In genomic region chr4:98599617-98600016, GRCh38 we compare ENCODE assay signal across 23 cellular contexts. TPM values are rescaled to one million over a fixed set of nuclear protein-coding genes. Genes with fewer than 3 reads are reported as not detected.
DNase-seq lines count a peak whose midpoint lies in the region; ATAC-seq, FAIRE-seq and TF ChIP-seq lines count a peak whose summit lies in the region.
"Had no signal": no experiment of that assay in that cellular context is flagged by ENCODE, and none has a peak within 500 bp of the region (broad histone marks: within the 10 kb centered on the region; RNA-seq: fewer than 3 reads in every experiment).

No MANE protein-coding gene starts in this region.

- CTCF ChIA-PET in SK-N-SH (lab: Yijun Ruan, JAX) (no interaction called here), HEK293 (lab: Yijun Ruan, JAX) (no interaction called here)

- H3K79me2 ChIP-seq in SK-N-SH (ENCODE audit: insufficient read depth): peaks cover 63% of the 10 kb centered on the region

- H3K9ac ChIP-seq in SK-N-SH: no peak overlapping the region
- H3K9ac ChIP-seq: BLaER1 treated with 17β-estradiol and CSF1 and Interleukin-3, amounts not matched to agents 10 nM and 100 nM had no signal

- no peak for TF ChIP-seq EP300 in SK-N-SH (IDR thresholded peaks at IDR 0.05; ENCODE audit: borderline replicate concordance in 1 of 2, low read depth in 1 of 2, low read length in 1 of 2)

- H3F3A ChIP-seq in SK-N-SH (replicated peaks; ENCODE audit: insufficient read depth): peaks cover 4% of the 10 kb centered on the region

- no peak for TF ChIP-seq CTCF in SK-N-SH (IDR thresholded peaks at IDR 0.05)
- TF ChIP-seq CTCF in HEK293 (tag by site-specific recombination; IDR thresholded peaks at IDR 0.05): no peak
- TF ChIP-seq CTCF in bronchial epithelial cell (IDR thresholded peaks at IDR 0.05; ENCODE audit: insufficient read depth, low read length, severe bottlenecking): no peak
- no peak for TF ChIP-seq CTCF in adrenal gland (IDR thresholded peaks at IDR 0.05)

- POLR2A ChIA-PET in SK-N-SH (lab: Yijun Ruan, JAX) (no interaction called here), HEK293 (lab: Yijun Ruan, JAX) (no interaction called here)

- no peak overlapping the region for H3K27ac ChIP-seq in SK-N-SH (ENCODE audit: low read depth in 2 of 2, low read length in 1 of 2)
- H3K27ac ChIP-seq in HEK293 (ENCODE audit: extremely low read depth, low read depth, low read length): no peak overlapping the region
- no peak overlapping the region for H3K27ac ChIP-seq in adrenal gland
- H3K27ac ChIP-seq: 22Rv1; BLaER1 treated with 17β-estradiol and CSF1 and Interleukin-3, amounts not matched to agents 10 nM and 100 nM had no signal

- TF ChIP-seq RAD21 in SK-N-SH (IDR thresholded peaks at IDR 0.05; ENCODE audit: low read length): no peak

- DNase-seq in SK-N-SH (no peak), bronchial epithelial cell (ENCODE audit: low read depth) (peak; percentile 32), adrenal gland (no peak), mesenteric fat pad (ENCODE audit: low spot score) (no peak), putamen (ENCODE audit: low spot score) (no peak)
- DNase-seq: AML-193; BE2C; CD4-positive, alpha-beta T cell; CD8-positive, alpha-beta memory T cell; DMS 273 treated with DMSO at 0.1 percent for 48 hours; DMS79; GF-D8; GOT3; H7; HCEC 1CT had no signal

- no peak overlapping the region for H3K4me2 ChIP-seq in SK-N-SH
- H3K4me2 ChIP-seq: BLaER1 treated with 17β-estradiol and CSF1 and Interleukin-3, amounts not matched to agents 10 nM and 100 nM had no signal

- FAIRE-seq in bronchial epithelial cell (lab: Jason Lieb, UNC): no peak
- FAIRE-seq: A204.1, GM12891, GM18507 had no signal

- intact Hi-C loops in adrenal gland (cut with DNase I): no loop called here

- no peak for TF ChIP-seq POLR2A in adrenal gland (IDR thresholded peaks at IDR 0.05)

- no peaks in the 10 kb centered on the region for H3K27me3 ChIP-seq in SK-N-SH (ENCODE audit: insufficient read depth)
- H3K27me3 ChIP-seq in bronchial epithelial cell (ENCODE audit: control insufficient read depth, insufficient read depth, low read length): no peaks in the 10 kb centered on the region
- H3K27me3 ChIP-seq in adrenal gland: no peaks in the 10 kb centered on the region
- H3K27me3 ChIP-seq: BE2C; BLaER1 treated with 17β-estradiol and CSF1 and Interleukin-3, amounts not matched to agents 10 nM and 100 nM had no signal

- H3K9me3 ChIP-seq in SK-N-SH (no peaks in the 10 kb centered on the region), HEK293 (ENCODE audit: control insufficient read depth, insufficient read depth, low read depth, low read length) (no peaks in the 10 kb centered on the region), adrenal gland (replicated peaks in 1 of 3) (no peaks in the 10 kb centered on the region)
- H3K9me3 ChIP-seq: BE2C had no signal

- H3K9me2 ChIP-seq in SK-N-SH: no peaks in the 10 kb centered on the region

- H3K4me1 ChIP-seq in SK-N-SH (ENCODE audit: control insufficient read depth in 1 of 2, insufficient read depth in 2 of 2, low read depth in 1 of 2, low read length in 1 of 2) (no peaks in the 10 kb centered on the region), HEK293 (ENCODE audit: control insufficient read depth, insufficient read depth, low read length) (no peaks in the 10 kb centered on the region), adrenal gland (replicated peaks in 1 of 2) (no peaks in the 10 kb centered on the region)
- H3K4me1 ChIP-seq: BE2C; BLaER1 treated with 17β-estradiol and CSF1 and Interleukin-3, amounts not matched to agents 10 nM and 100 nM had no signal

- H2AFZ ChIP-seq in SK-N-SH (ENCODE audit: low read depth): no peak overlapping the region

- H4K20me1 ChIP-seq in SK-N-SH (ENCODE audit: insufficient read depth): peaks cover 5% of the 10 kb centered on the region; the same call in 1 of the 2 replicates
- H4K20me1 ChIP-seq: BLaER1 treated with 17β-estradiol and CSF1 and Interleukin-3, amounts not matched to agents 10 nM and 100 nM had no signal

- no peak for ATAC-seq in SK-N-SH treated with all-trans-retinoic acid at 6 μM for 48 hours

- H3K36me3 ChIP-seq in SK-N-SH (replicated peaks in 1 of 2; ENCODE audit: control insufficient read depth in 1 of 2, insufficient read depth in 2 of 2, low read length in 1 of 2) (peaks cover 0 to 11% of the 10 kb centered on the region in 2 experiments), HEK293 (ENCODE audit: control insufficient read depth in 2 of 2, insufficient read depth in 1 of 2, low read length in 2 of 2) (no peaks in the 10 kb centered on the region), bronchial epithelial cell (ENCODE audit: control insufficient read depth, insufficient read depth, low read length) (no peaks in the 10 kb centered on the region), adrenal gland (replicated peaks in 1 of 2) (no peaks in the 10 kb centered on the region)
- H3K36me3 ChIP-seq: BE2C; BLaER1 treated with 17β-estradiol and CSF1 and Interleukin-3, amounts not matched to agents 10 nM and 100 nM had no signal

- H3K4me3 ChIP-seq in SK-N-SH (ENCODE audit: low read depth in 2 of 2, low read length in 1 of 2): no peak overlapping the region
- no peak overlapping the region for H3K4me3 ChIP-seq in HEK293 (ENCODE audit: low read depth, low read length)
- H3K4me3 ChIP-seq in bronchial epithelial cell (ENCODE audit: low read depth, low read length): no peak overlapping the region
- no peak overlapping the region for H3K4me3 ChIP-seq in adrenal gland
- H3K4me3 ChIP-seq: BLaER1 treated with 17β-estradiol and CSF1 and Interleukin-3, amounts not matched to agents 10 nM and 100 nM had no signal

TF ChIP-seq in SK-N-SH treated with all-trans-retinoic acid at 6 μM for 48 hours, 23 proteins besides CTCF, POLR2A, EP300 and RAD21 (continues in another document):
- TF ChIP-seq ZNF8 (CRISPR knock-in tag; IDR thresholded peaks at IDR 0.05) (peak; percentile 99), CREB5 (CRISPR knock-in tag; IDR thresholded peaks at IDR 0.05; ENCODE audit: low read depth) (no peak), ZNF565 (CRISPR knock-in tag; conservative IDR thresholded peaks at IDR 0.05; ENCODE audit: low read depth) (no peak), ESRRG (CRISPR knock-in tag; IDR thresholded peaks at IDR 0.05) (no peak), TOX (CRISPR knock-in tag; IDR thresholded peaks at IDR 0.05; ENCODE audit: borderline replicate concordance) (no peak)

TF ChIP-seq in SK-N-SH, 30 proteins besides CTCF, POLR2A, EP300 and RAD21 (continues in another document):
- TF ChIP-seq RXRA (IDR thresholded peaks at IDR 0.05; ENCODE audit: borderline replicate concordance, low read depth): no peak
- no peak for TF ChIP-seq EZH2phosphoT487 (IDR thresholded peaks at IDR 0.05; ENCODE audit: borderline replicate concordance, low read depth)
- TF ChIP-seq JUND (IDR thresholded peaks at IDR 0.05): no peak
- no peak for TF ChIP-seq MXI1 (IDR thresholded peaks at IDR 0.05; ENCODE audit: low read depth, low read length)
- TF ChIP-seq SIN3A (IDR thresholded peaks at IDR 0.05; ENCODE audit: borderline replicate concordance, low read depth, low read length): no peak
- TF ChIP-seq USF2 (IDR thresholded peaks at IDR 0.05; ENCODE audit: borderline replicate concordance, low read depth, low read length): no peak
- no peak for TF ChIP-seq MAX (IDR thresholded peaks at IDR 0.05; ENCODE audit: low read depth)

TF ChIP-seq in HEK293, 187 proteins besides CTCF, POLR2A, EP300 and RAD21:
- TF ChIP-seq ZNF146 (tag by site-specific recombination; IDR thresholded peaks at IDR 0.05): 0 out of 2 replicates have a peak, but pooled peaks have one; percentile 14
- TF ChIP-seq SETDB1 (IDR thresholded peaks at IDR 0.05; ENCODE audit: insufficient read length, low read length): peak; percentile 39
- TF ChIP-seq ZSCAN5A (tag by site-specific recombination; IDR thresholded peaks at IDR 0.05): no peak
- TF ChIP-seq ZBTB21 (tag by site-specific recombination; IDR thresholded peaks at IDR 0.05): no peak

RNA-seq across cellular contexts. Expression of gene TSPAN5, which starts 58.8 kb away (rescaled TPM):
- polyA plus RNA-seq in SK-N-SH (2012; rRNA removed): 38.6 and 54.5 TPM in 2 replicates
- 50.9 and 52.2 TPM in 2 replicates for polyA plus RNA-seq in SK-N-SH (2012; cell fraction: cytosol; rRNA removed)
- polyA plus RNA-seq in SK-N-SH (2012; cell fraction: nucleus; rRNA removed): 31.5 and 41.2 TPM in 2 replicates
- 12.7 and 13.7 TPM in 2 replicates for total RNA-seq in bronchial epithelial cell
- total RNA-seq in adrenal gland: 1 to 10 TPM; 1.9 to 3.9 (median 2.7) TPM
- 1 to 10 TPM; 1.4 to 1.8 (median 1.5) TPM for polyA plus RNA-seq in adrenal gland
- 1.4 TPM for total RNA-seq in mesenteric fat pad
- total RNA-seq: G401 had no signal
